Comparison of ENCODE assay signal across 9 cellular contexts in genomic region chr7:30682131-30683083, GRCh38. TPM values are rescaled to one million over a fixed set of nuclear protein-coding genes. Genes with fewer than 3 reads are reported as not detected.
DNase-seq lines count a peak whose midpoint lies in the region; ATAC-seq and TF ChIP-seq lines count a peak whose summit lies in the region.
"Had no signal": no experiment of that assay in that cellular context is flagged by ENCODE, and none has a peak within 500 bp of the region (broad histone marks: within the 10 kb centered on the region; RNA-seq: fewer than 3 reads in every experiment).

CRHR2 (minus strand) TSS chr7:30682456; CDS start chr7:30682280, 176 bp downstream.

- H3K27me3 Mint-ChIP-seq in activated CD4-positive, alpha-beta memory T cell treated with anti-CD3 and anti-CD28 coated beads for 36 hours, result peaks cover 51% of the 10 kb centered on the region

- H3K79me1 ChIP-seq in trophoblast cell (ENCODE audit: low read length), result no peaks in the 10 kb centered on the region

- peak; percentile 6 for TF ChIP-seq CTCF in fibroblast of pulmonary artery (IDR thresholded peaks at IDR 0.05; ENCODE audit: low read length, missing control alignments)

- H3K4me3 Mint-ChIP-seq in activated CD4-positive, alpha-beta memory T cell treated with anti-CD3 and anti-CD28 coated beads for 36 hours, result peak within 1 kb of the TSS; percentile 47

- H3K4me2 ChIP-seq in trophoblast cell (ENCODE audit: low read length), result peak within 1 kb of the TSS; percentile 87

- no peak within 1 kb of the TSS for H4K91ac ChIP-seq in trophoblast cell (ENCODE audit: low read depth, low read length)

- H3K36me3 Mint-ChIP-seq in activated CD4-positive, alpha-beta memory T cell treated with anti-CD3 and anti-CD28 coated beads for 36 hours, result no peaks in the 10 kb centered on the region

- H3K9ac ChIP-seq in trophoblast cell (ENCODE audit: low read length), result no peak within 1 kb of the TSS

- peak within 1 kb of the TSS; percentile 32 for H2AFZ ChIP-seq in trophoblast cell (ENCODE audit: insufficient read depth, low read length, poor library complexity)

- DNase-seq in NCI-H82 (lab: John Stamatoyannopoulos, UW) (peak; percentile 84), NCI-H82 treated with DMSO at 0.1 percent for 48 hours (lab: John Stamatoyannopoulos, UW; ENCODE audit: unreplicated experiment) (no peak), fibroblast of pulmonary artery (ENCODE audit: low read depth) (no peak), trophoblast cell (no peak), NCI-H446 treated with DMSO at 0.1 percent for 48 hours (lab: John Stamatoyannopoulos, UW) (no peak)
- peak; percentile 48 for DNase-seq in activated CD4-positive, alpha-beta memory T cell treated with anti-CD3 and anti-CD28 coated beads for 36 hours

- CTCF ChIA-PET in activated CD4-positive, alpha-beta memory T cell treated with anti-CD3 and anti-CD28 coated beads for 36 hours (lab: Charles Lee), result interaction anchor here (1.5 to 1.9 kb wide), 3 partner anchors 21 to 59 kb away, joined by 4 to 12 read pairs (median 7); no protein-coding TSS in a partner anchor

- no peak within 1 kb of the TSS for H3K27ac Mint-ChIP-seq in activated CD4-positive, alpha-beta memory T cell treated with anti-CD3 and anti-CD28 coated beads for 36 hours

- intact Hi-C loops in activated CD4-positive, alpha-beta memory T cell treated with anti-CD3 and anti-CD28 coated beads for 36 hours (cut with micrococcal nuclease), result loop anchor here (5.0 kb wide), 1 partner anchor 60 kb away; no protein-coding TSS in a partner anchor

- H2AK5ac ChIP-seq in trophoblast cell (ENCODE audit: low read length), result no peak within 1 kb of the TSS

- H3K18ac ChIP-seq in trophoblast cell (ENCODE audit: low read length), result no peak within 1 kb of the TSS

- peaks cover 11% of the 10 kb centered on the region for H3K4me1 Mint-ChIP-seq in activated CD4-positive, alpha-beta memory T cell treated with anti-CD3 and anti-CD28 coated beads for 36 hours (ENCODE audit: low read depth)

- no peaks in the 10 kb centered on the region for H3K36me3 ChIP-seq in trophoblast cell (ENCODE audit: control insufficient read depth in 1 of 2, insufficient read depth in 2 of 2, low read length in 2 of 2)

- H2BK5ac ChIP-seq in trophoblast cell (ENCODE audit: low read depth, low read length, poor library complexity), result no peak within 1 kb of the TSS

- no CpG with 5 or more reads among the region's 76 CpGs for WGBS in trophoblast cell (ENCODE audit: extremely low coverage, insufficient coverage, insufficient read length)

- no peak within 1 kb of the TSS for H2BK12ac ChIP-seq in trophoblast cell (ENCODE audit: low read length)

- no peak within 1 kb of the TSS for H3K4ac ChIP-seq in trophoblast cell (ENCODE audit: low read depth, low read length)

- H3K4me1 ChIP-seq in trophoblast cell (ENCODE audit: control insufficient read depth in 1 of 2, insufficient read depth in 2 of 2, low read length in 2 of 2), result peaks cover 6 to 10% of the 10 kb centered on the region in 2 experiments

- POLR2A ChIA-PET in activated CD4-positive, alpha-beta memory T cell treated with anti-CD3 and anti-CD28 coated beads for 36 hours (lab: Charles Lee), result interaction anchor here (1.1 kb wide), 1 partner anchor 55 kb away, joined by 3 read pairs; no protein-coding TSS in a partner anchor

- H3K4me3 ChIP-seq in fibroblast of pulmonary artery (replicated peaks; ENCODE audit: low read depth, low read length) (no peak within 1 kb of the TSS), trophoblast cell (ENCODE audit: low read depth, low read length) (peak within 1 kb of the TSS; percentile 68)

- no peak within 1 kb of the TSS for H4K8ac ChIP-seq in trophoblast cell (ENCODE audit: low read depth, low read length)

- H3K14ac ChIP-seq in trophoblast cell (ENCODE audit: low read length), result no peak within 1 kb of the TSS

- H2BK120ac ChIP-seq in trophoblast cell (ENCODE audit: insufficient read depth, low read length, poor library complexity), result no peak within 1 kb of the TSS

- H3K9me3 ChIP-seq in trophoblast cell (ENCODE audit: insufficient read depth, low read depth, low read length), result peaks cover 6% of the 10 kb centered on the region

- H3K23ac ChIP-seq in trophoblast cell (ENCODE audit: low read length), result no peak within 1 kb of the TSS

- H3K27ac ChIP-seq in trophoblast cell (ENCODE audit: low read depth, low read length), result no peak within 1 kb of the TSS
- H3K27ac ChIP-seq: VCaP had no signal

- H3K27me3 ChIP-seq in trophoblast cell (ENCODE audit: insufficient read depth, low read length), result peaks cover 30% of the 10 kb centered on the region

- H3K79me2 ChIP-seq in trophoblast cell (ENCODE audit: control insufficient read depth, insufficient read depth, low read length, poor library complexity), result no peaks in the 10 kb centered on the region

- no peak within 1 kb of the TSS for H4K12ac ChIP-seq in trophoblast cell (ENCODE audit: low read depth, low read length)

- no peaks in the 10 kb centered on the region for H3K9me3 Mint-ChIP-seq in activated CD4-positive, alpha-beta memory T cell treated with anti-CD3 and anti-CD28 coated beads for 36 hours

- ATAC-seq in HG02840 (IDR thresholded peaks at IDR 0.05; ENCODE audit: low FRiP score, unreplicated experiment) (no peak), HG03442 (IDR thresholded peaks at IDR 0.05; ENCODE audit: unreplicated experiment) (no peak)

RNA-seq across cellular contexts. Expression of gene CRHR2, which starts in this region (rescaled TPM):
- total RNA-seq in activated CD4-positive, alpha-beta memory T cell treated with anti-CD3 and anti-CD28 coated beads for 36 hours, result under 1 TPM in 1 of 2 experiments, not detected in 1; 0.07 TPM
- polyA plus RNA-seq in trophoblast cell (2013), result 0.06 and 0.12 TPM in 2 replicates

Comparison
In these comparisons a context has a peak if more than half of its experiments do, and no peak if none do; other contexts are left out.
1. Peak in DNase-seq in activated CD4-positive, alpha-beta memory T cell treated with anti-CD3 and anti-CD28 coated beads for 36 hours; RNA of the gene not detected or under 1 TPM.